ENCODE assay signal across 30 cellular contexts in the genomic region with DNA sequence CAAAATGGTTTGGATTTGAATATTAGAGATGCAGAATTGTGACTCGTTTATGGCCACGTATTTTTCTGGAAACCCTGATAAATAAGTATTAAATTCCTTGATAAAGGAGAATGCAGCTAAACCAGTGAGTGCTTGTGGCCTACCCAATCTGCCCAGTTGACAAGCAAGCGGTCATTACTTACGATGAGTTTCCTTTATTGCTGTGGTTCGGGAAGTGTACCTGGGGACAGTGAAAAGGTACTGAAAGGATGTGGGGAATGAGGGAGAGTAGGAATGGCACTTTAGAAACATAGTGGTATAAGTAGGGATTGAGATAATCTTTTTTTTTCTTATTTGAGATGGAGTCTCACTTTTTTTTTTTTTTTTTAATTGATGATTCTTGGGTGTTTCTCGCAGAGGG.
"Had no signal": no experiment of that assay in that cellular context is flagged by ENCODE, and none has a peak within 500 bp of the region (broad histone marks: within the 10 kb centered on the region; RNA-seq: fewer than 3 reads in every experiment).

No MANE protein-coding gene starts in this region.

- H3K27ac ChIP-seq: colonic mucosa, esophagus muscularis mucosa, foreskin keratinocyte, gastroesophageal sphincter, lower lobe of right lung, neutrophil, pancreas, stomach, thyroid gland, vagina had no signal

- FAIRE-seq: endothelial cell of umbilical vein, pancreas had no signal

- H3K27ac Mint-ChIP-seq: dendritic cell treated with granulocyte-macrophage colony-stimulating factor and Interleukin-4, amounts not matched to agents 40 ng/mL and 50 ng/mL, for 4 days; endodermal cell; natural killer cell treated with Interleukin-12 subunit alpha and Interleukin-12 subunit beta and Interleukin-15 and Interleukin-18, amount 100 ng/mL, for 72 hours had no signal

- H3K4me2 ChIP-seq: smooth muscle cell had no signal

- DNase-seq: colonic mucosa; effector CD8-positive, alpha-beta T cell; endodermal cell; foreskin keratinocyte; hypothalamus; immature natural killer cell; islet precursor cell; kidney glomerular epithelial cell; left colon; left ventricle myocardium superior; lower lobe of right lung; pancreas; stimulated activated CD4-positive, alpha-beta T cell treated with anti-CD3 and anti-CD28 coated beads, Interleukin-12 subunit alpha, Interleukin-12 subunit beta, amount 100 ng/mL, for 4 hours; stimulated activated CD4-positive, alpha-beta T cell treated with anti-CD3 and anti-CD28 coated beads, Interleukin-1b, Interleukin-23, amount 100 ng/mL, for 48 hours; stimulated activated CD4-positive, alpha-beta T cell treated with anti-CD3 and anti-CD28 coated beads, Interleukin-4, amount 100 ng/mL, for 1 hour; stimulated activated CD8-positive, alpha-beta memory T cell treated with anti-CD3 and anti-CD28 coated beads, Interleukin-4, amount 100 ng/mL, for 48 hours; stimulated activated naive CD4-positive, alpha-beta T cell treated with Interleukin-2 at 50 U/mL for 16 hours; stomach; thyroid gland; trophoblast cell had no signal

- H3K4me3 Mint-ChIP-seq: dendritic cell treated with granulocyte-macrophage colony-stimulating factor and Interleukin-4, amounts not matched to agents 40 ng/mL and 50 ng/mL, for 4 days; endodermal cell; immature natural killer cell; natural killer cell treated with Interleukin-12 subunit alpha and Interleukin-12 subunit beta and Interleukin-15 and Interleukin-18, amount 100 ng/mL, for 72 hours; neural crest cell had no signal

- H3K27me3 ChIP-seq: colonic mucosa, esophagus muscularis mucosa, foreskin keratinocyte, gastroesophageal sphincter, neutrophil, pancreas, stomach, thyroid gland, vagina had no signal

- H3K4me1 Mint-ChIP-seq: immature natural killer cell, neural crest cell had no signal

- ATAC-seq: foreskin keratinocyte; gastroesophageal sphincter; left colon; left ventricle myocardium superior; lower lobe of right lung; natural killer cell treated with Interleukin-12 subunit alpha and Interleukin-12 subunit beta and Interleukin-15 and Interleukin-18, amount 100 ng/mL, for 72 hours; pancreas; sciatic nerve had no signal

- H3K27me3 Mint-ChIP-seq: dendritic cell treated with granulocyte-macrophage colony-stimulating factor and Interleukin-4, amounts not matched to agents 40 ng/mL and 50 ng/mL, for 4 days; natural killer cell treated with Interleukin-12 subunit alpha and Interleukin-12 subunit beta and Interleukin-15 and Interleukin-18, amount 100 ng/mL, for 72 hours had no signal

- H3K4me1 ChIP-seq: colonic mucosa, foreskin keratinocyte, gastroesophageal sphincter, lower lobe of right lung, pancreas, stomach, thyroid gland, vagina had no signal

- H3K4me3 ChIP-seq: colonic mucosa, esophagus muscularis mucosa, gastroesophageal sphincter, lower lobe of right lung, pancreas, smooth muscle cell, stomach, thyroid gland, vagina had no signal

- H3K9me3 ChIP-seq: colonic mucosa, esophagus muscularis mucosa, gastroesophageal sphincter, neutrophil, pancreas, thyroid gland, vagina had no signal
